ENCODE assay signal across 28 cellular contexts in genomic region chr12:66127695-66128094, GRCh38. TPM values are rescaled to one million over a fixed set of nuclear protein-coding genes. Genes with fewer than 3 reads are reported as not detected.
DNase-seq lines count a peak whose midpoint lies in the region; ATAC-seq and TF ChIP-seq lines count a peak whose summit lies in the region.
"Had no signal": no experiment of that assay in that cellular context is flagged by ENCODE, and none has a peak within 500 bp of the region (broad histone marks: within the 10 kb centered on the region; RNA-seq: fewer than 3 reads in every experiment).

No MANE protein-coding gene starts in this region.

- no peak overlapping the region for H3K4me3 ChIP-seq in CD4-positive, alpha-beta memory T cell (ENCODE audit: low read length in 2 of 2)
- no peak overlapping the region for H3K4me3 ChIP-seq in neuronal stem cell (ENCODE audit: low read length in 2 of 2)
- H3K4me3 ChIP-seq: body of pancreas, pancreas, right atrium auricular region, transverse colon had no signal

- no peaks in the 10 kb centered on the region for H3K9me3 Mint-ChIP-seq in CD4-positive, alpha-beta memory T cell
- H3K9me3 Mint-ChIP-seq in IgD-negative memory B cell, result peaks cover 0 to 3% (median 0%) of the 10 kb centered on the region in 3 donors
- H3K9me3 Mint-ChIP-seq in mesothelial cell of epicardium, result peaks cover 3% of the 10 kb centered on the region
- H3K9me3 Mint-ChIP-seq: activated naive CD4-positive, alpha-beta T cell treated with anti-CD3 and anti-CD28 coated beads for 36 hours; endodermal cell; stimulated activated naive CD8-positive, alpha-beta T cell treated with anti-CD3 and anti-CD28 coated beads, Interleukin-15, amount 100 ng/mL, for 72 hours had no signal

- H3K36me3 Mint-ChIP-seq in CD4-positive, alpha-beta memory T cell, result peaks cover 56 to 74% of the 10 kb centered on the region in 2 donors
- H3K36me3 Mint-ChIP-seq in IgD-negative memory B cell, result peaks cover 17% of the 10 kb centered on the region
- peaks cover 38% of the 10 kb centered on the region for H3K36me3 Mint-ChIP-seq in mesothelial cell of epicardium

- no peak overlapping the region for H3K27ac ChIP-seq in CD4-positive, alpha-beta memory T cell (ENCODE audit: low read depth, low read length)
- H3K27ac ChIP-seq in neuronal stem cell (replicated peaks; ENCODE audit: low read length), result no peak overlapping the region
- H3K27ac ChIP-seq: body of pancreas, HL-60, pancreas, transverse colon had no signal

- CTCF ChIA-PET in CD4-positive, alpha-beta memory T cell (lab: Charles Lee; ENCODE audit: partially characterized antibody), result no interaction called here

- intact Hi-C loops in CD4-positive, alpha-beta memory T cell (cut with micrococcal nuclease), result no loop called here

- H4K8ac ChIP-seq in neuronal stem cell (ENCODE audit: low read depth, low read length), result no peak overlapping the region

- ATAC-seq in GM19324 (IDR thresholded peaks at IDR 0.05; ENCODE audit: low FRiP score, unreplicated experiment) (no peak), GM18870 (IDR thresholded peaks at IDR 0.05; ENCODE audit: unreplicated experiment) (no peak)
- ATAC-seq: body of pancreas; HepG2; Panc1; pancreas; stimulated activated naive CD8-positive, alpha-beta T cell treated with anti-CD3 and anti-CD28 coated beads, Interleukin-15, amount 100 ng/mL, for 72 hours had no signal

- H3K14ac ChIP-seq in neuronal stem cell (ENCODE audit: low read length), result no peak overlapping the region

- no peak overlapping the region for H3K9ac ChIP-seq in neuronal stem cell (ENCODE audit: low read depth, low read length, poor library complexity)

- H3K27me3 ChIP-seq in CD4-positive, alpha-beta memory T cell (ENCODE audit: insufficient read depth, low read length), result no peaks in the 10 kb centered on the region
- no peaks in the 10 kb centered on the region for H3K27me3 ChIP-seq in neuronal stem cell (ENCODE audit: control insufficient read depth in 3 of 3, insufficient read depth in 3 of 3, low read depth in 1 of 3, low read length in 3 of 3)
- H3K27me3 ChIP-seq: body of pancreas, pancreas, right atrium auricular region, transverse colon had no signal

- no peak overlapping the region for H2BK15ac ChIP-seq in neuronal stem cell (ENCODE audit: low read length)

- H3K4me1 ChIP-seq in CD4-positive, alpha-beta memory T cell (ENCODE audit: insufficient read depth, low read length), result peaks cover 37% of the 10 kb centered on the region
- H3K4me1 ChIP-seq in neuronal stem cell (ENCODE audit: control insufficient read depth in 2 of 2, insufficient read depth in 1 of 2, low read depth in 1 of 2, low read length in 2 of 2), result peaks cover 3 to 6% of the 10 kb centered on the region in 2 donors

- no peak overlapping the region for H3K23ac ChIP-seq in neuronal stem cell (ENCODE audit: low read depth, low read length, poor library complexity)

- H3K4me1 Mint-ChIP-seq in CD4-positive, alpha-beta memory T cell, result peaks cover 42 to 69% (median 54%) of the 10 kb centered on the region in 4 donors
- H3K4me1 Mint-ChIP-seq in IgD-negative memory B cell (peaks cover 36 to 56% (median 39%) of the 10 kb centered on the region in 3 donors), mesothelial cell of epicardium (peaks cover 39% of the 10 kb centered on the region)
- H3K4me1 Mint-ChIP-seq: endodermal cell had no signal

- H2BK12ac ChIP-seq in neuronal stem cell (ENCODE audit: low read length), result no peak overlapping the region

- POLR2A ChIA-PET in CD4-positive, alpha-beta memory T cell (lab: Charles Lee; ENCODE audit: partially characterized antibody), result no interaction called here

- H3K9me3 ChIP-seq in CD4-positive, alpha-beta memory T cell (ENCODE audit: control insufficient read depth in 1 of 2, low read length in 2 of 2), result no peaks in the 10 kb centered on the region
- H3K9me3 ChIP-seq in neuronal stem cell (replicated peaks in 1 of 2; ENCODE audit: control insufficient read depth in 2 of 2, insufficient read depth in 1 of 2, low read depth in 1 of 2, low read length in 2 of 2), result no peaks in the 10 kb centered on the region
- H3K9me3 ChIP-seq: body of pancreas, pancreas, right atrium auricular region, transverse colon had no signal

- peak overlapping the region in 5 of 8 donors; percentile 13 to 56 (median 18) for H3K4me3 Mint-ChIP-seq in CD4-positive, alpha-beta memory T cell
- H3K4me3 Mint-ChIP-seq in IgD-negative memory B cell, result peak overlapping the region in 1 of 4 donors; percentile 96
- H3K4me3 Mint-ChIP-seq in mesothelial cell of epicardium, result no peak overlapping the region
- H3K4me3 Mint-ChIP-seq: endodermal cell; stimulated activated naive CD8-positive, alpha-beta T cell treated with anti-CD3 and anti-CD28 coated beads, Interleukin-15, amount 100 ng/mL, for 72 hours had no signal

- no peak for DNase-seq in CD4-positive, alpha-beta memory T cell
- DNase-seq in astrocyte of the hippocampus (ENCODE audit: low read depth, low spot score) (peak; percentile 11), mesothelial cell of epicardium (ENCODE audit: low spot score in 2 of 2, unreplicated experiment in 2 of 2) (no peak), NCI-H1436 treated with DMSO at 0.1 percent for 48 hours (lab: John Stamatoyannopoulos, UW) (no peak), neuronal stem cell (ENCODE audit: low spot score) (no peak)
- DNase-seq: activated CD4-positive, alpha-beta T cell treated with anti-CD3 and anti-CD28 coated beads for 48 hours; activated naive CD4-positive, alpha-beta T cell treated with anti-CD3 and anti-CD28 coated beads for 36 hours; body of pancreas; cortex of kidney; DND-41; endodermal cell; mammary epithelial cell; NCI-H1417 treated with DMSO at 0.1 percent for 48 hours; NCI-H510A treated with DMSO at 0.1 percent for 48 hours; NK-92 treated with Interleukin-12 subunit alpha and Interleukin-12 subunit beta, amount 100 ng/mL, for 24 hours; pancreas; SIG-M5; stimulated activated CD4-positive, alpha-beta T cell treated with anti-CD3 and anti-CD28 coated beads, Interleukin-12 subunit alpha, Interleukin-12 subunit beta, amount 100 ng/mL, for 4 hours; stimulated activated naive CD8-positive, alpha-beta T cell treated with anti-CD3 and anti-CD28 coated beads, Interleukin-15, amount 100 ng/mL, for 72 hours; T-helper 1 cell; transverse colon had no signal

- no peak overlapping the region for H2BK120ac ChIP-seq in neuronal stem cell (ENCODE audit: low read depth, low read length)

- no peaks in the 10 kb centered on the region for H3K79me1 ChIP-seq in neuronal stem cell (ENCODE audit: low read depth, low read length)

- no peak overlapping the region for H3K4ac ChIP-seq in neuronal stem cell (ENCODE audit: low read length)

- H2AFZ ChIP-seq in neuronal stem cell (ENCODE audit: low read length), result no peak overlapping the region

- H2BK5ac ChIP-seq in neuronal stem cell (ENCODE audit: low read length), result no peak overlapping the region

- no peaks in the 10 kb centered on the region for H3K27me3 Mint-ChIP-seq in CD4-positive, alpha-beta memory T cell
- no peaks in the 10 kb centered on the region for H3K27me3 Mint-ChIP-seq in IgD-negative memory B cell
- H3K27me3 Mint-ChIP-seq in mesothelial cell of epicardium (ENCODE audit: low read depth), result no peaks in the 10 kb centered on the region
- H3K27me3 Mint-ChIP-seq: stimulated activated naive CD8-positive, alpha-beta T cell treated with anti-CD3 and anti-CD28 coated beads, Interleukin-15, amount 100 ng/mL, for 72 hours had no signal

- H3K4me2 ChIP-seq in neuronal stem cell (ENCODE audit: insufficient read depth, low read length, poor library complexity, severe bottlenecking), result no peak overlapping the region

- WGBS in neuronal stem cell (ENCODE audit: extremely low coverage in 2 of 2, insufficient read length in 2 of 2, insufficient replicate concordance in 1 of 2), 2 donors, result no CpG with 5 or more reads among the region's 1 CpG

- no peak for TF ChIP-seq CTCF in mesothelial cell of epicardium (IDR thresholded peaks at IDR 0.05; ENCODE audit: unreplicated experiment)

- peaks cover 43% of the 10 kb centered on the region for H3K36me3 ChIP-seq in CD4-positive, alpha-beta memory T cell (ENCODE audit: insufficient read depth, low read length)
- peaks cover 3 to 63% of the 10 kb centered on the region in 2 donors for H3K36me3 ChIP-seq in neuronal stem cell (replicated peaks in 1 of 2; ENCODE audit: control insufficient read depth in 2 of 2, insufficient read depth in 2 of 2, low read length in 2 of 2)

- peak overlapping the region in 1 of 7 donors; percentile 4 for H3K27ac Mint-ChIP-seq in CD4-positive, alpha-beta memory T cell
- peak overlapping the region in 2 of 3 donors; percentile 35 to 69 for H3K27ac Mint-ChIP-seq in IgD-negative memory B cell
- H3K27ac Mint-ChIP-seq in mesothelial cell of epicardium, result peak overlapping the region; percentile 23
- H3K27ac Mint-ChIP-seq: activated naive CD4-positive, alpha-beta T cell treated with anti-CD3 and anti-CD28 coated beads for 36 hours; endodermal cell; stimulated activated naive CD8-positive, alpha-beta T cell treated with anti-CD3 and anti-CD28 coated beads, Interleukin-15, amount 100 ng/mL, for 72 hours had no signal

- H4K91ac ChIP-seq in neuronal stem cell (ENCODE audit: low read depth, low read length, poor library complexity), result no peak overlapping the region

- H2AK5ac ChIP-seq in neuronal stem cell (ENCODE audit: low read depth, low read length), result no peak overlapping the region

- no peak overlapping the region for H3K18ac ChIP-seq in neuronal stem cell (ENCODE audit: low read length)

RNA-seq across cellular contexts. Expression of gene LLPH, which starts 2.9 kb away (rescaled TPM):
- 10 to 100 TPM; 25.8 to 26.4 TPM for total RNA-seq in CD4-positive, alpha-beta memory T cell
- polyA plus RNA-seq in CD4-positive, alpha-beta memory T cell, result 10 to 100 TPM; 33.9 to 35.9 TPM
- polyA plus RNA-seq in IgD-negative memory B cell, result 33.2 TPM
- 21.0 to 22.8 TPM (median 22.8 TPM) in 3 replicates for total RNA-seq in mesothelial cell of epicardium
- 19.7 TPM for polyA plus RNA-seq in neuronal stem cell (2013, experiment 1 of 2)
- 21.1 TPM for polyA plus RNA-seq in neuronal stem cell (2013, experiment 2 of 2)

RNA-seq across cellular contexts. Expression of gene TMBIM4, which starts 42.1 kb away (rescaled TPM):
- 100 to 1,000 TPM in 1 of 2 experiments, 10 to 100 TPM in 1; 98.5 to 108 TPM for total RNA-seq in CD4-positive, alpha-beta memory T cell
- 100 to 1,000 TPM; 284 to 486 TPM for polyA plus RNA-seq in CD4-positive, alpha-beta memory T cell
- polyA plus RNA-seq in IgD-negative memory B cell, result 324 TPM
- total RNA-seq in mesothelial cell of epicardium, result 31.0 to 31.9 TPM (median 31.4 TPM) in 3 replicates
- polyA plus RNA-seq in neuronal stem cell (2013, experiment 1 of 2), result 48.3 TPM
- 52.4 TPM for polyA plus RNA-seq in neuronal stem cell (2013, experiment 2 of 2)
